In genomic region chr7:126790763-126791162, GRCh38 we compare ENCODE assay signal across 15 cellular contexts.
DNase-seq lines count a peak whose midpoint lies in the region; ATAC-seq and TF ChIP-seq lines count a peak whose summit lies in the region.
"Had no signal": no experiment of that assay in that cellular context is flagged by ENCODE, and none has a peak within 500 bp of the region (broad histone marks: within the 10 kb centered on the region; RNA-seq: fewer than 3 reads in every experiment).

No MANE protein-coding gene starts in this region.

- H3K36me3 Mint-ChIP-seq in activated CD8-positive, alpha-beta T cell treated with anti-CD3 and anti-CD28 coated beads for 36 hours (ENCODE audit: low read depth): no peaks in the 10 kb centered on the region

- no peaks in the 10 kb centered on the region for H3K4me1 Mint-ChIP-seq in activated CD8-positive, alpha-beta T cell treated with anti-CD3 and anti-CD28 coated beads for 36 hours (ENCODE audit: low read depth)
- H3K4me1 Mint-ChIP-seq: activated CD4-positive, alpha-beta T cell treated with anti-CD3 and anti-CD28 coated beads, Interleukin-2, amount 10 ng/mL, durations not matched to agents 7 days and 5 days had no signal

- no peak overlapping the region for H3K4me3 Mint-ChIP-seq in activated CD8-positive, alpha-beta T cell treated with anti-CD3 and anti-CD28 coated beads for 36 hours
- H3K4me3 Mint-ChIP-seq: activated CD4-positive, alpha-beta T cell treated with anti-CD3 and anti-CD28 coated beads, Interleukin-2, amount 10 ng/mL, durations not matched to agents 7 days and 5 days had no signal

- CTCF ChIA-PET in activated CD8-positive, alpha-beta T cell treated with anti-CD3 and anti-CD28 coated beads for 36 hours (lab: Charles Lee): no interaction called here

- no peak overlapping the region for H3K27ac ChIP-seq in smooth muscle cell (ENCODE audit: low read depth)
- H3K27ac ChIP-seq: cardiac muscle cell, SK-N-MC, upper lobe of right lung had no signal

- intact Hi-C loops in activated CD8-positive, alpha-beta T cell treated with anti-CD3 and anti-CD28 coated beads for 36 hours (cut with micrococcal nuclease): no loop called here

- TF ChIP-seq CTCF in smooth muscle cell (IDR thresholded peaks at IDR 0.05; ENCODE audit: borderline replicate concordance, insufficient read depth, poor library complexity, severe bottlenecking): peak; percentile 15
- TF ChIP-seq CTCF in activated CD8-positive, alpha-beta T cell treated with anti-CD3 and anti-CD28 coated beads for 36 hours (IDR thresholded peaks at IDR 0.05): no peak

- H3K27me3 ChIP-seq in smooth muscle cell (ENCODE audit: low read depth): no peaks in the 10 kb centered on the region
- H3K27me3 ChIP-seq: cardiac muscle cell, upper lobe of right lung had no signal

- H3K36me3 ChIP-seq in smooth muscle cell (ENCODE audit: low read depth): no peaks in the 10 kb centered on the region
- H3K36me3 ChIP-seq: cardiac muscle cell, upper lobe of right lung had no signal

- H2AFZ ChIP-seq in smooth muscle cell (ENCODE audit: low read depth): no peak overlapping the region

- ATAC-seq in HG03571 (IDR thresholded peaks at IDR 0.05; ENCODE audit: unreplicated experiment): no peak
- no peak for ATAC-seq in activated CD8-positive, alpha-beta T cell treated with anti-CD3 and anti-CD28 coated beads for 36 hours
- ATAC-seq: upper lobe of right lung had no signal

- DNase-seq in NCI-H2227 (lab: John Stamatoyannopoulos, UW; ENCODE audit: unreplicated experiment) (peak; percentile 17), NCI-H2227 treated with DMSO at 0.1 percent for 48 hours (lab: John Stamatoyannopoulos, UW) (no peak), NCI-H1694 (lab: John Stamatoyannopoulos, UW) (peak; percentile 57), SW480 (ENCODE audit: low spot score) (peak; percentile 18), smooth muscle cell (lab: John Stamatoyannopoulos, UW; ENCODE audit: unreplicated experiment) (no peak), OCI-M2 (lab: John Stamatoyannopoulos, UW; ENCODE audit: unreplicated experiment) (no peak)
- DNase-seq in activated CD8-positive, alpha-beta T cell treated with anti-CD3 and anti-CD28 coated beads for 36 hours: no peak
- DNase-seq: activated CD4-positive, alpha-beta T cell treated with anti-CD3 and anti-CD28 coated beads, Interleukin-2, amount 10 ng/mL, durations not matched to agents 7 days and 5 days; activated effector memory CD4-positive, alpha-beta T cell treated with Interleukin-2 at 50 U/mL for 16 hours; mesenchymal stem cell; NCI-H2029 treated with DMSO at 0.1 percent for 48 hours; upper lobe of right lung had no signal

- H3K4me1 ChIP-seq in smooth muscle cell (ENCODE audit: low read depth): no peaks in the 10 kb centered on the region
- H3K4me1 ChIP-seq: upper lobe of right lung had no signal

- 95% methylated on average over 4 of the region's 4 CpGs for WGBS in smooth muscle cell (ENCODE audit: low lambda C conversion rate)

- POLR2A ChIA-PET in activated CD8-positive, alpha-beta T cell treated with anti-CD3 and anti-CD28 coated beads for 36 hours (lab: Charles Lee): no interaction called here

- H4K20me1 ChIP-seq in smooth muscle cell (ENCODE audit: low read depth): no peaks in the 10 kb centered on the region

- H3K79me2 ChIP-seq in smooth muscle cell (ENCODE audit: low read depth): no peaks in the 10 kb centered on the region

- no peaks in the 10 kb centered on the region for H3K9me3 ChIP-seq in smooth muscle cell (replicated peaks; ENCODE audit: low read depth)
- H3K9me3 ChIP-seq: upper lobe of right lung had no signal

- H3K27ac Mint-ChIP-seq in activated CD8-positive, alpha-beta T cell treated with anti-CD3 and anti-CD28 coated beads for 36 hours: no peak overlapping the region
- H3K27ac Mint-ChIP-seq: activated CD4-positive, alpha-beta T cell treated with anti-CD3 and anti-CD28 coated beads, Interleukin-2, amount 10 ng/mL, durations not matched to agents 7 days and 5 days had no signal

- no peak overlapping the region for H3K4me2 ChIP-seq in smooth muscle cell

- no peak overlapping the region for H3K9ac ChIP-seq in smooth muscle cell (ENCODE audit: low read depth)

- H3K4me3 ChIP-seq in smooth muscle cell: no peak overlapping the region
- H3K4me3 ChIP-seq: cardiac muscle cell, SK-N-MC, upper lobe of right lung had no signal

- H3K27me3 Mint-ChIP-seq in activated CD8-positive, alpha-beta T cell treated with anti-CD3 and anti-CD28 coated beads for 36 hours: peaks cover 4% of the 10 kb centered on the region
- H3K27me3 Mint-ChIP-seq: activated CD4-positive, alpha-beta T cell treated with anti-CD3 and anti-CD28 coated beads, Interleukin-2, amount 10 ng/mL, durations not matched to agents 7 days and 5 days had no signal

- H3K9me3 Mint-ChIP-seq in activated CD8-positive, alpha-beta T cell treated with anti-CD3 and anti-CD28 coated beads for 36 hours: no peaks in the 10 kb centered on the region
- H3K9me3 Mint-ChIP-seq: activated CD4-positive, alpha-beta T cell treated with anti-CD3 and anti-CD28 coated beads, Interleukin-2, amount 10 ng/mL, durations not matched to agents 7 days and 5 days had no signal

- no peaks in the 10 kb centered on the region for H3F3A ChIP-seq in smooth muscle cell (ENCODE audit: low read depth)

Comparison
In these comparisons a context has a peak if more than half of its experiments do, and no peak if none do; other contexts are left out.
1. DNase-seq: peak in NCI-H2227 (single experiment), NCI-H1694 (single experiment) and SW480 (single experiment); none in NCI-H2227 treated with DMSO at 0.1 percent for 48 hours (single experiment), smooth muscle cell (single experiment), OCI-M2 (single experiment) and activated CD8-positive, alpha-beta T cell treated with anti-CD3 and anti-CD28 coated beads for 36 hours (single experiment).